In the genomic region with DNA sequence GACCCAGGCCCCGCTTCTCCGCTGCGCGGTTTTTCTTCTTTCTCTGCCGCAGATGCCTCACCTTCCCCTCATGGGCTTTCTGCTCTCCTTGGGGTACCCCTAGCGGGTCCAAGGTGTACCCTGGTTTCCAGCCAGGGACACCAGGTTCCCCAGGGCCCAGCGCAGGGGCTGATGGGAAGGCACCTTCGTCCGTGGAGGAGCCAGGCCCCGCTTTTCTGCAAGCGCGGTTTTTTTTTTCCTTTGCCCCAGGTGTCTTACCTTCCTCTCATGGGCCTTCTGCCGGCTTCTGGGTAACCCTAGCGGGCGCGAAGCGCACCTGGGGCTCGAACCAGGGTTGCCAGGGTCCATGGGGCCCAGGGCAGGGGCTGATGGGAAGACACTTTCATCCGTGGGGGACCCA, we compare ENCODE assay signal across 8 cellular contexts.
DNase-seq lines count a peak whose midpoint lies in the region; ATAC-seq and TF ChIP-seq lines count a peak whose summit lies in the region.
"Not testable (repeated sequence)": the region's sequence is repeated elsewhere in the genome, so short reads cannot be mapped to it uniquely, and the experiment has no call there.

No MANE protein-coding gene starts in this region.

- not testable (repeated sequence) for H3K4me1 Mint-ChIP-seq in CD4-positive, alpha-beta T cell (ENCODE audit: low read depth); activated CD4-positive, alpha-beta T cell treated with anti-CD3 and anti-CD28 coated beads for 36 hours; activated T-cell treated with anti-CD3 and anti-CD28 coated beads, Interleukin-2, amount 50 U/mL, for 4 hours (ENCODE audit: low read depth); activated naive CD8-positive, alpha-beta T cell treated with anti-CD3 and anti-CD28 coated beads, Interleukin-2, amount 50 U/mL, for 24 hours; natural killer cell treated with Interleukin-12 subunit alpha and Interleukin-12 subunit beta and Interleukin-15 and Interleukin-18, amount 100 ng/mL, for 72 hours (ENCODE audit: low read depth in 2 of 2)
- H3K4me1 Mint-ChIP-seq in stimulated activated naive CD8-positive, alpha-beta T cell treated with anti-CD3 and anti-CD28 coated beads, Interleukin-15, Interleukin-2, amounts not matched to agents 100 ng/mL and 50 ng/mL, for 24 hours (ENCODE audit: low read depth) = peaks cover 10% of the 10 kb centered on the region

- not testable (repeated sequence) for H3K27me3 Mint-ChIP-seq in CD4-positive, alpha-beta T cell; activated CD4-positive, alpha-beta T cell treated with anti-CD3 and anti-CD28 coated beads for 36 hours; activated T-cell treated with anti-CD3 and anti-CD28 coated beads, Interleukin-2, amount 50 U/mL, for 4 hours (ENCODE audit: low read depth); activated naive CD8-positive, alpha-beta T cell treated with anti-CD3 and anti-CD28 coated beads, Interleukin-2, amount 50 U/mL, for 24 hours; natural killer cell treated with Interleukin-12 subunit alpha and Interleukin-12 subunit beta and Interleukin-15 and Interleukin-18, amount 100 ng/mL, for 72 hours; stimulated activated naive CD8-positive, alpha-beta T cell treated with anti-CD3 and anti-CD28 coated beads, Interleukin-15, Interleukin-2, amounts not matched to agents 100 ng/mL and 50 ng/mL, for 24 hours

- intact Hi-C loops in CD4-positive, alpha-beta T cell (cut with DNase I, micrococcal nuclease); activated CD4-positive, alpha-beta T cell treated with anti-CD3 and anti-CD28 coated beads for 36 hours (cut with DNase I, micrococcal nuclease); Right ventricle myocardium inferior (cut with DNase I): not testable (repeated sequence)

- not testable (repeated sequence) for H3K9me3 ChIP-seq in CD4-positive, alpha-beta T cell (ENCODE audit: control insufficient read depth, low read length); MM.1S (replicated peaks; ENCODE audit: insufficient read depth, low read length)

- not testable (repeated sequence) for H3K27ac ChIP-seq in CD4-positive, alpha-beta T cell (ENCODE audit: low read depth, low read length)
- peak overlapping the region; percentile 52; the same call in 1 of the 2 replicates for H3K27ac ChIP-seq in MM.1S (ENCODE audit: low read length)

- not testable (repeated sequence) for H4K20me1 ChIP-seq in MM.1S (ENCODE audit: insufficient read depth, low read length)

- not testable (repeated sequence) for H3K4me1 ChIP-seq in MM.1S (ENCODE audit: low read length)

- not testable (repeated sequence) for H3F3A ChIP-seq in MM.1S (ENCODE audit: insufficient read depth, low read length)

- not testable (repeated sequence) for H3K9me3 Mint-ChIP-seq in CD4-positive, alpha-beta T cell; activated CD4-positive, alpha-beta T cell treated with anti-CD3 and anti-CD28 coated beads for 36 hours (ENCODE audit: low read depth); activated T-cell treated with anti-CD3 and anti-CD28 coated beads, Interleukin-2, amount 50 U/mL, for 4 hours; activated naive CD8-positive, alpha-beta T cell treated with anti-CD3 and anti-CD28 coated beads, Interleukin-2, amount 50 U/mL, for 24 hours; natural killer cell treated with Interleukin-12 subunit alpha and Interleukin-12 subunit beta and Interleukin-15 and Interleukin-18, amount 100 ng/mL, for 72 hours; stimulated activated naive CD8-positive, alpha-beta T cell treated with anti-CD3 and anti-CD28 coated beads, Interleukin-15, Interleukin-2, amounts not matched to agents 100 ng/mL and 50 ng/mL, for 24 hours

- H3K79me2 ChIP-seq in MM.1S (ENCODE audit: low read length) = not testable (repeated sequence)

- POLR2A ChIA-PET in CD4-positive, alpha-beta T cell (lab: Charles Lee); activated CD4-positive, alpha-beta T cell treated with anti-CD3 and anti-CD28 coated beads for 36 hours (lab: Charles Lee): not testable (repeated sequence)

- not testable (repeated sequence) for ATAC-seq in CD4-positive, alpha-beta T cell (ENCODE audit: poor library complexity); activated CD4-positive, alpha-beta T cell treated with anti-CD3 and anti-CD28 coated beads for 36 hours; activated T-cell treated with anti-CD3 and anti-CD28 coated beads, Interleukin-2, amount 50 U/mL, for 4 hours; activated naive CD8-positive, alpha-beta T cell treated with anti-CD3 and anti-CD28 coated beads, Interleukin-2, amount 50 U/mL, for 24 hours; Right ventricle myocardium inferior; natural killer cell treated with Interleukin-12 subunit alpha and Interleukin-12 subunit beta and Interleukin-15 and Interleukin-18, amount 100 ng/mL, for 72 hours

- not testable (repeated sequence) for H3K4me2 ChIP-seq in MM.1S (ENCODE audit: low read depth, low read length)

- DNase-seq in CD4-positive, alpha-beta T cell = peak in 5 of 10 experiments; percentile 11 to 52 (median 33)
- peak; percentile 5 for DNase-seq in MM.1S
- DNase-seq in activated CD4-positive, alpha-beta T cell treated with anti-CD3 and anti-CD28 coated beads for 36 hours = peak; percentile 47
- not testable (repeated sequence) for DNase-seq in activated T-cell treated with anti-CD3 and anti-CD28 coated beads, Interleukin-2, amount 50 U/mL, for 4 hours; natural killer cell treated with Interleukin-12 subunit alpha and Interleukin-12 subunit beta and Interleukin-15 and Interleukin-18, amount 100 ng/mL, for 72 hours (ENCODE audit: low spot score)
- peak; percentile 23 for DNase-seq in activated naive CD8-positive, alpha-beta T cell treated with anti-CD3 and anti-CD28 coated beads, Interleukin-2, amount 50 U/mL, for 24 hours
- peak; percentile 43 for DNase-seq in Right ventricle myocardium inferior (ENCODE audit: missing footprints)

- H3K27me3 ChIP-seq in CD4-positive, alpha-beta T cell (ENCODE audit: control insufficient read depth, insufficient read depth, low read length); MM.1S (replicated peaks; ENCODE audit: insufficient read depth, low read length): not testable (repeated sequence)

- H3K27ac Mint-ChIP-seq in CD4-positive, alpha-beta T cell = peak overlapping the region; percentile 80
- H3K27ac Mint-ChIP-seq in activated CD4-positive, alpha-beta T cell treated with anti-CD3 and anti-CD28 coated beads for 36 hours = peak overlapping the region; percentile 89
- H3K27ac Mint-ChIP-seq in activated naive CD8-positive, alpha-beta T cell treated with anti-CD3 and anti-CD28 coated beads, Interleukin-2, amount 50 U/mL, for 24 hours; stimulated activated naive CD8-positive, alpha-beta T cell treated with anti-CD3 and anti-CD28 coated beads, Interleukin-15, Interleukin-2, amounts not matched to agents 100 ng/mL and 50 ng/mL, for 24 hours: not testable (repeated sequence)
- H3K27ac Mint-ChIP-seq in natural killer cell treated with Interleukin-12 subunit alpha and Interleukin-12 subunit beta and Interleukin-15 and Interleukin-18, amount 100 ng/mL, for 72 hours = peak overlapping the region; percentile 35 to 64

- H3K36me3 Mint-ChIP-seq in CD4-positive, alpha-beta T cell (ENCODE audit: low read depth); activated CD4-positive, alpha-beta T cell treated with anti-CD3 and anti-CD28 coated beads for 36 hours (ENCODE audit: low read depth); activated T-cell treated with anti-CD3 and anti-CD28 coated beads, Interleukin-2, amount 50 U/mL, for 4 hours (ENCODE audit: insufficient read depth); activated naive CD8-positive, alpha-beta T cell treated with anti-CD3 and anti-CD28 coated beads, Interleukin-2, amount 50 U/mL, for 24 hours (ENCODE audit: low read depth); natural killer cell treated with Interleukin-12 subunit alpha and Interleukin-12 subunit beta and Interleukin-15 and Interleukin-18, amount 100 ng/mL, for 72 hours; stimulated activated naive CD8-positive, alpha-beta T cell treated with anti-CD3 and anti-CD28 coated beads, Interleukin-15, Interleukin-2, amounts not matched to agents 100 ng/mL and 50 ng/mL, for 24 hours (ENCODE audit: low read depth): not testable (repeated sequence)

- peak overlapping the region; percentile 33; the same call in 1 of the 2 replicates for H3K9ac ChIP-seq in MM.1S (ENCODE audit: low read length)

- not testable (repeated sequence) for H2AFZ ChIP-seq in MM.1S (ENCODE audit: low read length)

- H3K9me2 ChIP-seq in MM.1S (replicated peaks; ENCODE audit: insufficient read depth, low read length) = not testable (repeated sequence)

- not testable (repeated sequence) for H3K4me3 ChIP-seq in MM.1S (ENCODE audit: low read length)

- CTCF ChIA-PET in CD4-positive, alpha-beta T cell (lab: Charles Lee); activated CD4-positive, alpha-beta T cell treated with anti-CD3 and anti-CD28 coated beads for 36 hours (lab: Charles Lee): not testable (repeated sequence)

- H3K4me3 Mint-ChIP-seq in CD4-positive, alpha-beta T cell = peak overlapping the region; percentile 83
- peak overlapping the region; percentile 64 for H3K4me3 Mint-ChIP-seq in activated CD4-positive, alpha-beta T cell treated with anti-CD3 and anti-CD28 coated beads for 36 hours
- peak overlapping the region; percentile 74 for H3K4me3 Mint-ChIP-seq in activated T-cell treated with anti-CD3 and anti-CD28 coated beads, Interleukin-2, amount 50 U/mL, for 4 hours
- H3K4me3 Mint-ChIP-seq in activated naive CD8-positive, alpha-beta T cell treated with anti-CD3 and anti-CD28 coated beads, Interleukin-2, amount 50 U/mL, for 24 hours = peak overlapping the region; percentile 62
- peak overlapping the region; percentile 68 for H3K4me3 Mint-ChIP-seq in natural killer cell treated with Interleukin-12 subunit alpha and Interleukin-12 subunit beta and Interleukin-15 and Interleukin-18, amount 100 ng/mL, for 72 hours
- peak overlapping the region; percentile 73 for H3K4me3 Mint-ChIP-seq in stimulated activated naive CD8-positive, alpha-beta T cell treated with anti-CD3 and anti-CD28 coated beads, Interleukin-15, Interleukin-2, amounts not matched to agents 100 ng/mL and 50 ng/mL, for 24 hours

- H3K36me3 ChIP-seq in MM.1S (replicated peaks; ENCODE audit: insufficient read depth, low read length) = not testable (repeated sequence)

- TF ChIP-seq CTCF in CD4-positive, alpha-beta T cell (IDR thresholded peaks at IDR 0.05); MM.1S (IDR thresholded peaks at IDR 0.05; ENCODE audit: low read length): not testable (repeated sequence)
